Comparison of ENCODE assay signal across 1 cellular context in genomic region chr2:29719626-29720025, GRCh38.
TF ChIP-seq lines count a peak whose summit lies in the region.

No MANE protein-coding gene starts in this region.

TF ChIP-seq in GM23338, 12 proteins besides CTCF, POLR2A, EP300 and RAD21 (continued from another document):
- TF ChIP-seq JUNB (IDR thresholded peaks at IDR 0.05; ENCODE audit: unreplicated experiment) (no peak), ZNF331 (CRISPR knock-in tag; IDR thresholded peaks at IDR 0.05; ENCODE audit: low read depth) (no peak), REST (IDR thresholded peaks at IDR 0.05; ENCODE audit: unreplicated experiment) (no peak), EZH2phosphoT487 (IDR thresholded peaks at IDR 0.05; ENCODE audit: unreplicated experiment) (no peak), STAT1 (IDR thresholded peaks at IDR 0.05; ENCODE audit: unreplicated experiment) (no peak), CREB1 (CRISPR knock-in tag; IDR thresholded peaks at IDR 0.05; ENCODE audit: low read depth) (no peak), ZNF114 (CRISPR knock-in tag; IDR thresholded peaks at IDR 0.05) (no peak), NANOG (IDR thresholded peaks at IDR 0.05; ENCODE audit: borderline replicate concordance) (no peak), EZH2 (IDR thresholded peaks at IDR 0.05; ENCODE audit: low read depth, unreplicated experiment) (no peak), POLR2AphosphoS5 (IDR thresholded peaks at IDR 0.05; ENCODE audit: low read depth) (no peak)
- TF ChIP-seq, protein P1, sequence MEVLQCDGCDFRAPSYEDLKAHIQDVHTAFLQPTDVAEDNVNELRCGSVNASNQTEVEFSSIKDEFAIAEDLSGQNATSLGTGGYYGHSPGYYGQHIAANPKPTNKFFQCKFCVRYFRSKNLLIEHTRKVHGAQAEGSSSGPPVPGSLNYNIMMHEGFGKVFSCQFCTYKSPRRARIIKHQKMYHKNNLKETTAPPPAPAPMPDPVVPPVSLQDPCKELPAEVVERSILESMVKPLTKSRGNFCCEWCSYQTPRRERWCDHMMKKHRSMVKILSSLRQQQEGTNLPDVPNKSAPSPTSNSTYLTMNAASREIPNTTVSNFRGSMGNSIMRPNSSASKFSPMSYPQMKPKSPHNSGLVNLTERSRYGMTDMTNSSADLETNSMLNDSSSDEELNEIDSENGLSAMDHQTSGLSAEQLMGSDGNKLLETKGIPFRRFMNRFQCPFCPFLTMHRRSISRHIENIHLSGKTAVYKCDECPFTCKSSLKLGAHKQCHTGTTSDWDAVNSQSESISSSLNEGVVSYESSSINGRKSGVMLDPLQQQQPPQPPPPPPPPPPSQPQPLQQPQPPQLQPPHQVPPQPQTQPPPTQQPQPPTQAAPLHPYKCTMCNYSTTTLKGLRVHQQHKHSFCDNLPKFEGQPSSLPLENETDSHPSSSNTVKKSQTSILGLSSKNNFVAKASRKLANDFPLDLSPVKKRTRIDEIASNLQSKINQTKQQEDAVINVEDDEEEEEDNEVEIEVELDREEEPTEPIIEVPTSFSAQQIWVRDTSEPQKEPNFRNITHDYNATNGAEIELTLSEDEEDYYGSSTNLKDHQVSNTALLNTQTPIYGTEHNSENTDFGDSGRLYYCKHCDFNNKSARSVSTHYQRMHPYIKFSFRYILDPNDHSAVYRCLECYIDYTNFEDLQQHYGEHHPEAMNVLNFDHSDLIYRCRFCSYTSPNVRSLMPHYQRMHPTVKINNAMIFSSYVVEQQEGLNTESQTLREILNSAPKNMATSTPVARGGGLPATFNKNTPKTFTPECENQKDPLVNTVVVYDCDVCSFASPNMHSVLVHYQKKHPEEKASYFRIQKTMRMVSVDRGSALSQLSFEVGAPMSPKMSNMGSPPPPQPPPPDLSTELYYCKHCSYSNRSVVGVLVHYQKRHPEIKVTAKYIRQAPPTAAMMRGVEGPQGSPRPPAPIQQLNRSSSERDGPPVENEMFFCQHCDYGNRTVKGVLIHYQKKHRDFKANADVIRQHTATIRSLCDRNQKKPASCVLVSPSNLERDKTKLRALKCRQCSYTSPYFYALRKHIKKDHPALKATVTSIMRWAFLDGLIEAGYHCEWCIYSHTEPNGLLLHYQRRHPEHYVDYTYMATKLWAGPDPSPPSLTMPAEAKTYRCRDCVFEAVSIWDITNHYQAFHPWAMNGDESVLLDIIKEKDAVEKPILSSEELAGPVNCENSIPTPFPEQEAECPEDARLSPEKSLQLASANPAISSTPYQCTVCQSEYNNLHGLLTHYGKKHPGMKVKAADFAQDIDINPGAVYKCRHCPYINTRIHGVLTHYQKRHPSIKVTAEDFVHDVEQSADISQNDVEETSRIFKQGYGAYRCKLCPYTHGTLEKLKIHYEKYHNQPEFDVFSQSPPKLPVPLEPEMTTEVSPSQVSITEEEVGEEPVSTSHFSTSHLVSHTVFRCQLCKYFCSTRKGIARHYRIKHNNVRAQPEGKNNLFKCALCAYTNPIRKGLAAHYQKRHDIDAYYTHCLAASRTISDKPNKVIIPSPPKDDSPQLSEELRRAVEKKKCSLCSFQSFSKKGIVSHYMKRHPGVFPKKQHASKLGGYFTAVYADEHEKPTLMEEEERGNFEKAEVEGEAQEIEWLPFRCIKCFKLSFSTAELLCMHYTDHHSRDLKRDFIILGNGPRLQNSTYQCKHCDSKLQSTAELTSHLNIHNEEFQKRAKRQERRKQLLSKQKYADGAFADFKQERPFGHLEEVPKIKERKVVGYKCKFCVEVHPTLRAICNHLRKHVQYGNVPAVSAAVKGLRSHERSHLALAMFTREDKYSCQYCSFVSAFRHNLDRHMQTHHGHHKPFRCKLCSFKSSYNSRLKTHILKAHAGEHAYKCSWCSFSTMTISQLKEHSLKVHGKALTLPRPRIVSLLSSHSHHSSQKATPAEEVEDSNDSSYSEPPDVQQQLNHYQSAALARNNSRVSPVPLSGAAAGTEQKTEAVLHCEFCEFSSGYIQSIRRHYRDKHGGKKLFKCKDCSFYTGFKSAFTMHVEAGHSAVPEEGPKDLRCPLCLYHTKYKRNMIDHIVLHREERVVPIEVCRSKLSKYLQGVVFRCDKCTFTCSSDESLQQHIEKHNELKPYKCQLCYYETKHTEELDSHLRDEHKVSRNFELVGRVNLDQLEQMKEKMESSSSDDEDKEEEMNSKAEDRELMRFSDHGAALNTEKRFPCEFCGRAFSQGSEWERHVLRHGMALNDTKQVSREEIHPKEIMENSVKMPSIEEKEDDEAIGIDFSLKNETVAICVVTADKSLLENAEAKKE (CRISPR knock-in tag; IDR thresholded peaks at IDR 0.05) = no peak
TF ChIP-seq in GM23338: peak in this region for 0.
